ENCODE assay signal across 28 cellular contexts in the genomic region with DNA sequence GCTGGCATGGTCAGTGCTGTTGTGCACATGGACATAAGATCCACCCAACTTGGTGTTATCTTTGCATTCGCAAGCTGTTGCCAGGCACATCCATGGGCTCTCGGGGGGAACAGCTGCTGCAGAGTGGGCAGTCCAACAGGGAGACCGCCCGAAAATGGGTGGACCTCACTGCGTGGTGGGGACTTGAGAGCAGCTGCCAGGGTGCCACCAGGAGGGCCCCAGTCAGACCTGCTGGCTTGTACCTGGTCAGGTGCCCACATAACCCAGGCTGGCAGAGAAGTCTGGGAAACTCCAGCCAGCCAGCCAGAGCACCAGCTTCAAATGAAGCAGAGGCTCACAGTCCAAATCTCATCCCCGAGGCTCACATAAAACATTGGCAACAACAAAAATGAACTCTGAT.
"Had no signal": no experiment of that assay in that cellular context is flagged by ENCODE, and none has a peak within 500 bp of the region (broad histone marks: within the 10 kb centered on the region; RNA-seq: fewer than 3 reads in every experiment).

No MANE protein-coding gene starts in this region.

- H3K27ac Mint-ChIP-seq: mesothelial cell of epicardium, nephron, neural progenitor cell, progenitor cell of endocrine pancreas had no signal

- H3K9me3 ChIP-seq: gastrocnemius medialis, heart left ventricle, stomach, testis, tibial artery, upper lobe of left lung had no signal

- ATAC-seq: effector memory CD8-positive, alpha-beta T cell; gastrocnemius medialis; heart left ventricle; naive thymus-derived CD4-positive, alpha-beta T cell; sciatic nerve had no signal

- H3K4me2 ChIP-seq: neural progenitor cell, smooth muscle cell had no signal

- H3K4me1 ChIP-seq: neural progenitor cell, parathyroid adenoma had no signal

- H3K79me2 ChIP-seq: parathyroid adenoma had no signal

- H3K9me3 Mint-ChIP-seq: central memory CD8-positive, alpha-beta T cell; effector memory CD8-positive, alpha-beta T cell; mesothelial cell of epicardium; naive thymus-derived CD4-positive, alpha-beta T cell; nephron; neural progenitor cell had no signal

- FAIRE-seq: endometrium, islet of Langerhans had no signal

- H3K4me3 ChIP-seq: coronary artery, gastrocnemius medialis, heart left ventricle, neural progenitor cell, smooth muscle cell, stomach, testis, tibial artery, upper lobe of left lung had no signal

- H3K27me3 ChIP-seq: gastrocnemius medialis, heart left ventricle, neural progenitor cell, stomach, testis, tibial artery, upper lobe of left lung had no signal

- H3K36me3 ChIP-seq: neural progenitor cell had no signal

- H2AFZ ChIP-seq: neural progenitor cell, parathyroid adenoma had no signal

- H3K4me1 Mint-ChIP-seq: central memory CD8-positive, alpha-beta T cell; nephron had no signal

- H3K9ac ChIP-seq: neural progenitor cell, parathyroid adenoma had no signal

- DNase-seq: effector memory CD8-positive, alpha-beta T cell; foreskin fibroblast; gastrocnemius medialis; hippocampal formation; kidney glomerular epithelial cell; mesenchymal stem cell; naive thymus-derived CD4-positive, alpha-beta T cell; stimulated activated CD4-positive, alpha-beta T cell treated with anti-CD3 and anti-CD28 coated beads, Interleukin-12 subunit alpha, Interleukin-12 subunit beta, amount 100 ng/mL, for 4 hours; stimulated activated CD4-positive, alpha-beta T cell treated with anti-CD3 and anti-CD28 coated beads, Interleukin-1b, Interleukin-23, amount 100 ng/mL, for 48 hours; stimulated activated CD4-positive, alpha-beta T cell treated with anti-CD3 and anti-CD28 coated beads, Interleukin-4, amount 100 ng/mL, for 1 hour; stimulated activated CD8-positive, alpha-beta memory T cell treated with anti-CD3 and anti-CD28 coated beads, Interleukin-4, amount 100 ng/mL, for 48 hours; stimulated activated naive CD4-positive, alpha-beta T cell treated with Interleukin-2 at 50 U/mL for 16 hours; stomach; testis; tibial artery; upper lobe of left lung had no signal

- H3K27ac ChIP-seq: gastrocnemius medialis, heart left ventricle, neural progenitor cell, parathyroid adenoma, stomach, testis, upper lobe of left lung had no signal

- H3K27me3 Mint-ChIP-seq: central memory CD8-positive, alpha-beta T cell; effector memory CD8-positive, alpha-beta T cell; naive thymus-derived CD4-positive, alpha-beta T cell; progenitor cell of endocrine pancreas had no signal

- H3K4me3 Mint-ChIP-seq: central memory CD8-positive, alpha-beta T cell; effector memory CD8-positive, alpha-beta T cell; mesothelial cell of epicardium; naive thymus-derived CD4-positive, alpha-beta T cell; nephron; neural progenitor cell had no signal
